ENCODE assay signal across 31 cellular contexts in the genomic region with DNA sequence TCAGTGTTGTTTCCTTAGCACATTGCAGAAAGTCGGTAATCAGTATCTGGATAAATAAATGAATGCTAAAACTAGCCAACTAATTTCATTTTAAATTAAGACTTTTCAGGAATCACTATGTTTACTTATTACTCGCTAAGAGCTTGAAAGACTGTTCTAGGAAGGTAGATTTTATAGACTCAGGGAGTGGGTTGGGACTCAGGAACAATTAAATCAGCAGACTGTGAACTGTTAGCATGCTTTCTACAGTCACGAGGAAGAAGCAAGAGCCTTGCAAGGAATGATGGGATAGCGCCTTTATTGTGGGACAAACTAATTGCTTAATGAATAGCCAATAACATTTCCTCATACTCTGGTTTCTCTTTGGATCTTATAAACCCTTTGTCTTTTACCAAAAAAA.
"Had no signal": no experiment of that assay in that cellular context is flagged by ENCODE, and none has a peak within 500 bp of the region (broad histone marks: within the 10 kb centered on the region; RNA-seq: fewer than 3 reads in every experiment).

No MANE protein-coding gene starts in this region.

- H3K27ac ChIP-seq: brain microvascular endothelial cell, coronary artery, dorsolateral prefrontal cortex, esophagus muscularis mucosa, foreskin keratinocyte, gastrocnemius medialis, WERI-Rb-1 had no signal

- ATAC-seq: activated CD4-positive, alpha-beta T cell treated with anti-CD3 and anti-CD28 coated beads for 36 hours; activated CD8-positive, alpha-beta memory T cell treated with anti-CD3 and anti-CD28 coated beads, Interleukin-2, amount 10 ng/mL, durations not matched to agents 7 days and 5 days; activated CD8-positive, alpha-beta T cell treated with anti-CD3 and anti-CD28 coated beads, Interleukin-2, amount 10 ng/mL, durations not matched to agents 7 days and 5 days; activated T-cell treated with anti-CD3 and anti-CD28 coated beads, Interleukin-2, amount 50 U/mL, for 4 hours; activated T-helper 17 cell treated with anti-CD3 and anti-CD28 coated beads, Interleukin-2, amount 50 U/mL, for 72 hours; foreskin keratinocyte; gastrocnemius medialis; T-helper 17 cell had no signal

- H3K9me3 ChIP-seq: esophagus muscularis mucosa, gastrocnemius medialis had no signal

- H3K4me1 ChIP-seq: esophagus muscularis mucosa, foreskin keratinocyte, gastrocnemius medialis had no signal

- H3K36me3 ChIP-seq: brain microvascular endothelial cell, esophagus muscularis mucosa, gastrocnemius medialis, WERI-Rb-1 had no signal

- H3K27me3 ChIP-seq: brain microvascular endothelial cell, dorsolateral prefrontal cortex, esophagus muscularis mucosa, gastrocnemius medialis had no signal

- DNase-seq: activated B cell treated with CpG ODN at 0.5 μM for 24 hours; activated CD4-positive, alpha-beta memory T cell treated with anti-CD3 and anti-CD28 coated beads for 36 hours; activated CD4-positive, alpha-beta T cell treated with anti-CD3 and anti-CD28 coated beads for 36 hours; activated CD4-positive, alpha-beta T cell treated with anti-CD3 and anti-CD28 coated beads, Interleukin-2, amount 10 ng/mL, durations not matched to agents 24 days and 14 days; activated CD4-positive, CD25-positive, alpha-beta regulatory T cell treated with anti-CD3 and anti-CD28 coated beads, Interleukin-2, amount 50 U/mL, for 72 hours; activated CD8-positive, alpha-beta memory T cell treated with anti-CD3 and anti-CD28 coated beads, Interleukin-2, amount 10 ng/mL, durations not matched to agents 7 days and 5 days; activated CD8-positive, alpha-beta memory T cell treated with anti-CD3 and anti-CD28 coated beads, Interleukin-2, amount 50 U/mL, for 48 hours; activated CD8-positive, alpha-beta T cell treated with anti-CD3 and anti-CD28 coated beads, Interleukin-2, amount 10 ng/mL, durations not matched to agents 7 days and 5 days; activated effector memory CD4-positive, alpha-beta T cell treated with Interleukin-2 at 50 U/mL for 16 hours; activated gamma-delta T cell treated with Interleukin-2 at 50 U/mL for 16 hours; activated naive CD4-positive, alpha-beta T cell treated with anti-CD3 and anti-CD28 coated beads, Interleukin-2, amount 50 U/mL, for 16 hours; activated naive CD4-positive, alpha-beta T cell treated with Interleukin-2 at 50 U/mL for 16 hours; activated T-cell treated with anti-CD3 and anti-CD28 coated beads for 4 hours; activated T-cell treated with anti-CD3 and anti-CD28 coated beads, Interleukin-2, amount 50 U/mL, for 4 hours; amniotic stem cell; anterior cingulate cortex; brain microvascular endothelial cell; dorsolateral prefrontal cortex; effector memory CD4-positive, alpha-beta T cell; endodermal cell; erythroblast; foreskin keratinocyte; gastrocnemius medialis; glutamatergic neuron; T-helper 1 cell; T-helper 17 cell; T1000; WERI-Rb-1 had no signal

- H3K4me3 ChIP-seq: coronary artery, dorsolateral prefrontal cortex, esophagus muscularis mucosa, gastrocnemius medialis had no signal
